In the genomic region with DNA sequence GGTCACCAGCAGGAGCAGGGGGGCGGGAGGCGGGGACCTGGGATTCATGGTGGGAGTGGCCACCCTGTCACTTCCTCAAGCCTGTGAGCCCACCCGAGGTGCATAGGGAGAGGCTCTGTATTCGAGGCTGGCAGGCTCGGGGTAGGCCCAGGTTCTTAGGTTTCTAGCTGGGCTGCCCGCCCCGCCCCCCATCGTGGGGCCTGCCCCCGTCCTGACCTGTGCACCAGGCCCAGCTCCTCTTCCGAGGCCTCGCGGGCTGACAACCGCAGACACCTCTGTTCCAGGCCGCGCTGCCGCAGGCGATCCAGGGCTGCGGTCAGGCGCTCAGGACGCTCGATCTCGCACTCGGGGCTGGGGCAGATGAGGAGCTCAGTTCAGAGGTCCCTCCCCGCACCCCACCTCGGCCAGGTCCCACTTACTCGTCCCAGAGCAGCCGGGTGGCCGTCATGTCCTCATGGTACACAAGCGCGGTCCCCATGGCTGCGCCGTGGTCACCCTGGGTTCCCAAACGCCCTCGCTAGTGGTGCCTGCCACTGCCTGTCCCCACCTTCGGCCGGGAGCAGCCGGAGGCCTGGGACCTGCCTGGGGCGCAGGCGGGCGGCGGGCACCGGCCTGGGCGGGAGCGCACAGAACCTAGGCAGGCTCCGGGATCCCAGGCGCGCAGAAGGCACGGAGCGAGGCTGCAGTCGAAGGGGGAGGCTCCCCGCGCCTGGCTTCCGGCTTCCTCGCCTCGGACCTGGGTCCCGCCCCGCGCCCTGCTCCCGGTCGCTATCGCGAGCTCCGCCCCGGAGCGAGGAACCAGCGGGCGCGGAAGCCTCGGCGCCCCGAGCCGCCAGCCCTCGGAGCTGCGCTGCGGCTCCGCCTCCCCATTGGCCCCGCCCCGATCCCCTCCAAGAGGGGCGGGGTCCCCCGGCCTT, we compare ENCODE assay signal across 8 cellular contexts.
A peak's percentile ranks its signal among the peaks of the same experiment; 100 is the strongest.
DNase-seq lines count a peak whose midpoint lies in the region; ATAC-seq and TF ChIP-seq lines count a peak whose summit lies in the region.

A gene with protein sequence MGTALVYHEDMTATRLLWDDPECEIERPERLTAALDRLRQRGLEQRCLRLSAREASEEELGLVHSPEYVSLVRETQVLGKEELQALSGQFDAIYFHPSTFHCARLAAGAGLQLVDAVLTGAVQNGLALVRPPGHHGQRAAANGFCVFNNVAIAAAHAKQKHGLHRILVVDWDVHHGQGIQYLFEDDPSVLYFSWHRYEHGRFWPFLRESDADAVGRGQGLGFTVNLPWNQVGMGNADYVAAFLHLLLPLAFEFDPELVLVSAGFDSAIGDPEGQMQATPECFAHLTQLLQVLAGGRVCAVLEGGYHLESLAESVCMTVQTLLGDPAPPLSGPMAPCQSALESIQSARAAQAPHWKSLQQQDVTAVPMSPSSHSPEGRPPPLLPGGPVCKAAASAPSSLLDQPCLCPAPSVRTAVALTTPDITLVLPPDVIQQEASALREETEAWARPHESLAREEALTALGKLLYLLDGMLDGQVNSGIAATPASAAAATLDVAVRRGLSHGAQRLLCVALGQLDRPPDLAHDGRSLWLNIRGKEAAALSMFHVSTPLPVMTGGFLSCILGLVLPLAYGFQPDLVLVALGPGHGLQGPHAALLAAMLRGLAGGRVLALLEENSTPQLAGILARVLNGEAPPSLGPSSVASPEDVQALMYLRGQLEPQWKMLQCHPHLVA (minus strand): TSS at position 711 of the 917 bp plus-strand sequence. CDS start 233 bp downstream, at position 478.

- ATAC-seq in HG03045 (IDR thresholded peaks at IDR 0.05; ENCODE audit: unreplicated experiment): peak; percentile 55
- ATAC-seq in stimulated activated effector memory CD8-positive, alpha-beta T cell treated with anti-CD3 and anti-CD28 coated beads, Interleukin-12 subunit alpha, Interleukin-12 subunit beta, amount 100 ng/mL, for 72 hours: peak; percentile 84

- H3K4me3 ChIP-seq in epithelial cell of esophagus (ENCODE audit: low read length): peak within 1 kb of the TSS; percentile 74
- H3K4me3 ChIP-seq in muscle layer of colon (ENCODE audit: low read depth in 1 of 2, low read length in 2 of 2): peak within 1 kb of the TSS; percentile 63 to 66

- no peak within 1 kb of the TSS for H3K27ac Mint-ChIP-seq in stimulated activated effector memory CD8-positive, alpha-beta T cell treated with anti-CD3 and anti-CD28 coated beads, Interleukin-12 subunit alpha, Interleukin-12 subunit beta, amount 100 ng/mL, for 72 hours

- H3K27me3 ChIP-seq in muscle layer of colon (ENCODE audit: control insufficient read depth in 1 of 2, insufficient read depth in 2 of 2, low read length in 2 of 2): no peaks in the 10 kb centered on the region

- no peaks in the 10 kb centered on the region for H3K9me3 ChIP-seq in muscle layer of colon (ENCODE audit: low read length)

- peaks cover 19% of the 10 kb centered on the region for H3K36me3 Mint-ChIP-seq in stimulated activated effector memory CD8-positive, alpha-beta T cell treated with anti-CD3 and anti-CD28 coated beads, Interleukin-12 subunit alpha, Interleukin-12 subunit beta, amount 100 ng/mL, for 72 hours

- H3K9ac ChIP-seq in muscle layer of colon (ENCODE audit: low read length): peak within 1 kb of the TSS; percentile 44

- DNase-seq in NCI-H2029 (lab: John Stamatoyannopoulos, UW): peak; percentile 30
- DNase-seq in NCI-H2029 treated with DMSO at 0.1 percent for 48 hours (lab: John Stamatoyannopoulos, UW): no peak
- peak; percentile 65 for DNase-seq in NOMO-1 treated with dmso at 0.1 percent for 144 hours (lab: John Stamatoyannopoulos, UW; ENCODE audit: unreplicated experiment)
- DNase-seq in activated CD8-positive, alpha-beta memory T cell treated with anti-CD3 and anti-CD28 coated beads, Interleukin-2, amount 50 U/mL, for 48 hours: peak; percentile 91
- peak; percentile 83 for DNase-seq in epithelial cell of esophagus (ENCODE audit: low read depth)
- DNase-seq in stimulated activated effector memory CD8-positive, alpha-beta T cell treated with anti-CD3 and anti-CD28 coated beads, Interleukin-12 subunit alpha, Interleukin-12 subunit beta, amount 100 ng/mL, for 72 hours (ENCODE audit: low spot score in 2 of 2): peak; percentile 69 to 88

- H3K36me3 ChIP-seq in muscle layer of colon (ENCODE audit: insufficient read depth, low read length): peaks cover 9% of the 10 kb centered on the region

- peak within 1 kb of the TSS; percentile 73 for H3K4me3 Mint-ChIP-seq in stimulated activated effector memory CD8-positive, alpha-beta T cell treated with anti-CD3 and anti-CD28 coated beads, Interleukin-12 subunit alpha, Interleukin-12 subunit beta, amount 100 ng/mL, for 72 hours

- H3K9me3 Mint-ChIP-seq in stimulated activated effector memory CD8-positive, alpha-beta T cell treated with anti-CD3 and anti-CD28 coated beads, Interleukin-12 subunit alpha, Interleukin-12 subunit beta, amount 100 ng/mL, for 72 hours: no peaks in the 10 kb centered on the region

- no peak for TF ChIP-seq CTCF in epithelial cell of esophagus (IDR thresholded peaks at IDR 0.05; ENCODE audit: insufficient read depth, low read depth, low read length, missing control alignments)

- H3K4me1 Mint-ChIP-seq in stimulated activated effector memory CD8-positive, alpha-beta T cell treated with anti-CD3 and anti-CD28 coated beads, Interleukin-12 subunit alpha, Interleukin-12 subunit beta, amount 100 ng/mL, for 72 hours: peaks cover 22% of the 10 kb centered on the region

- H3K4me1 ChIP-seq in muscle layer of colon (ENCODE audit: insufficient read depth, low read length): peaks cover 19% of the 10 kb centered on the region

- H3K27ac ChIP-seq in muscle layer of colon (ENCODE audit: low read depth, low read length): peak within 1 kb of the TSS; percentile 52
